ENCODE assay signal across 8 cellular contexts in the genomic region with DNA sequence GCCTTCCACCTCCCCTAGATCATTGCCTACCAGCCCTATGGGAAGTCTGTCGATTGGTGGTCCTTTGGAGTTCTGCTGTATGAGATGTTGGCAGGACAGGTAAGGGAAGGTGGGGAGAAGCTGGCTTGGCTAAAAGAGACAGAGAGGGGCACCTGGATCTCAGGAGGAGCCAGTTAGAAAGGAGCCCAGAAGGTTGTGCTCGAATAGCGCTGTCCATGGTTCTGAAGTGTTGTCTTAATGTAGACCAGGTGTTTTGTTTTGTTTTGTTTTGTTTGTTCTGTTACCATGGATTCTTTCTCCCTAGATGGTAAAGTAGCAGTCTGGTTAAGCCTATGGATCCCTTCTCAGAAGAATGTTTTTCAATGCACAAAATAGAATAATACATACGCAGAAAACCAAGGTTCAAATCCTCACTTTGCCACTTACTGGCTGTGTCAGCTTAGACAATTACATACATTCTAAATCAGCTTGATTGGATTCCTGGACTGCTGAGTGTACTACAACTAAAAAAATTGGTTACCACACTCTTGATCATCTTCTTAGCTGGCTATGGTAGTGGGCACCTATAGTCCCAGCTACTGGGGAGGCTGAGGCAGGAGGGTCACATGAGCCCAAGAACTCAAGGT. TPM values are rescaled to one million over a fixed set of nuclear protein-coding genes. Genes with fewer than 3 reads are reported as not detected.
DNase-seq lines count a peak whose midpoint lies in the region; ATAC-seq and TF ChIP-seq lines count a peak whose summit lies in the region.

No MANE protein-coding gene starts in this region.

- H3K79me2 ChIP-seq in mammary epithelial cell (ENCODE audit: insufficient read depth, low read length), result no peaks in the 10 kb centered on the region

- no peaks in the 10 kb centered on the region for H3K4me1 ChIP-seq in mammary epithelial cell (ENCODE audit: insufficient read depth, low read length)
- H3K4me1 ChIP-seq in naive thymus-derived CD4-positive, alpha-beta T cell (ENCODE audit: control insufficient read depth in 2 of 2, insufficient read depth in 2 of 2, low read length in 2 of 2), result peaks cover 5 to 7% of the 10 kb centered on the region in 2 donors

- no peak overlapping the region for H3K9ac ChIP-seq in mammary epithelial cell (ENCODE audit: insufficient read depth, low read length)

- peaks cover 33 to 89% (median 69%) of the 10 kb centered on the region in 5 donors for H3K27me3 Mint-ChIP-seq in naive thymus-derived CD4-positive, alpha-beta T cell

- H3K36me3 ChIP-seq in mammary epithelial cell (ENCODE audit: insufficient read depth, low read length), result no peaks in the 10 kb centered on the region
- H3K36me3 ChIP-seq in naive thymus-derived CD4-positive, alpha-beta T cell (ENCODE audit: control insufficient read depth in 2 of 3, insufficient read depth in 3 of 3, low read length in 3 of 3), result no peaks in the 10 kb centered on the region

- peak overlapping the region in 2 of 9 donors; percentile 28 to 32 for H3K27ac Mint-ChIP-seq in naive thymus-derived CD4-positive, alpha-beta T cell

- POLR2A ChIA-PET in naive thymus-derived CD4-positive, alpha-beta T cell (lab: Charles Lee), result no interaction called here

- peak; percentile 38 for DNase-seq in SIG-M5 treated with dmso at 0.1 percent for 504 hours (lab: John Stamatoyannopoulos, UW; ENCODE audit: unreplicated experiment)
- no peak for DNase-seq in SIG-M5 (lab: John Stamatoyannopoulos, UW)
- DNase-seq in NB4 (ENCODE audit: low read depth), result peak; percentile 44
- peak; percentile 57 for DNase-seq in mammary epithelial cell
- peak in 7 of 9 donors; percentile 22 to 63 (median 48) for DNase-seq in naive thymus-derived CD4-positive, alpha-beta T cell
- no peak for DNase-seq in hippocampal formation (lab: John Stamatoyannopoulos, UW)

- no peak overlapping the region for H3K4me3 Mint-ChIP-seq in naive thymus-derived CD4-positive, alpha-beta T cell

- TF ChIP-seq POLR2A in NB4 (IDR thresholded peaks at IDR 0.05; ENCODE audit: extremely low read depth, insufficient read length), result no peak

- CTCF ChIA-PET in mammary epithelial cell (lab: Charles Lee; ENCODE audit: low non-redundant PET), result no interaction called here
- CTCF ChIA-PET in naive thymus-derived CD4-positive, alpha-beta T cell (lab: Charles Lee), result no interaction called here

- peaks cover 6% of the 10 kb centered on the region for H3K9me3 ChIP-seq in mammary epithelial cell (replicated peaks; ENCODE audit: insufficient read depth, low read length)
- peaks cover 0 to 5% (median 0%) of the 10 kb centered on the region in 3 experiments for H3K9me3 ChIP-seq in naive thymus-derived CD4-positive, alpha-beta T cell (ENCODE audit: control insufficient read depth in 2 of 3, low read length in 3 of 3)

- peaks cover 10% of the 10 kb centered on the region for H3K27me3 ChIP-seq in mammary epithelial cell (ENCODE audit: insufficient read depth, low read length)
- peaks cover 0 to 18% of the 10 kb centered on the region in 2 donors for H3K27me3 ChIP-seq in naive thymus-derived CD4-positive, alpha-beta T cell (ENCODE audit: control insufficient read depth in 2 of 2, insufficient read depth in 2 of 2, low read length in 2 of 2)

- peak; percentile 49 for ATAC-seq in naive thymus-derived CD4-positive, alpha-beta T cell
- no peak for ATAC-seq in HG03460 (IDR thresholded peaks at IDR 0.05; ENCODE audit: unreplicated experiment)
- ATAC-seq in HG02885 (IDR thresholded peaks at IDR 0.05; ENCODE audit: poor library complexity, unreplicated experiment), result no peak

- peaks cover 0 to 16% (median 3%) of the 10 kb centered on the region in 11 donors for H3K9me3 Mint-ChIP-seq in naive thymus-derived CD4-positive, alpha-beta T cell

- H4K20me1 ChIP-seq in mammary epithelial cell (ENCODE audit: insufficient read depth, low read length), result no peaks in the 10 kb centered on the region

- WGBS in mammary epithelial cell (ENCODE audit: low coverage, missing lambda C conversion rate), result 15% methylated on average over 3 of the region's 4 CpGs

- dilution Hi-C loops in mammary epithelial cell (cut with HindIII; ENCODE audit: low sequenced_read_pairs), result no loop called here

- H3K36me3 Mint-ChIP-seq in naive thymus-derived CD4-positive, alpha-beta T cell, result peaks cover 0 to 7% (median 0%) of the 10 kb centered on the region in 5 donors

- H3K4me1 Mint-ChIP-seq in naive thymus-derived CD4-positive, alpha-beta T cell, result peaks cover 15 to 28% (median 20%) of the 10 kb centered on the region in 7 donors

- no peak overlapping the region for H3K4me2 ChIP-seq in mammary epithelial cell (ENCODE audit: insufficient read depth, low read depth, low read length)

- H2AFZ ChIP-seq in mammary epithelial cell (ENCODE audit: low read depth, low read length), result no peak overlapping the region

- TF ChIP-seq CTCF in NB4 (IDR thresholded peaks at IDR 0.05; ENCODE audit: low read depth, low read length) (no peak), mammary epithelial cell (conservative IDR thresholded peaks at IDR 0.05 in 1 of 2, IDR thresholded peaks at IDR 0.05 in 1 of 2; ENCODE audit: extremely low read depth in 1 of 2, insufficient read depth in 1 of 2, low read depth in 1 of 2, low read length in 2 of 2) (no peak)

- no TSS peak for BruUV-seq in mammary epithelial cell (replicated peaks; lab: Mats Ljungman, UMichigan)

- H3K4me3 ChIP-seq in NB4 (ENCODE audit: low read depth, low read length) (no peak overlapping the region), mammary epithelial cell (replicated peaks in 1 of 3; ENCODE audit: insufficient read depth in 1 of 3, low read depth in 2 of 3, low read length in 3 of 3) (no peak overlapping the region)
- H3K4me3 ChIP-seq in naive thymus-derived CD4-positive, alpha-beta T cell (ENCODE audit: low read length), result no peak overlapping the region

- in situ Hi-C loops in mammary epithelial cell (cut with MboI; ENCODE audit: low sequenced_read_pairs in 2 of 2), result loop anchor here in 1 of 2 donors (10.0 kb wide), 1 partner anchor 132 kb away; no protein-coding TSS in a partner anchor

- intact Hi-C loops in mammary epithelial cell (cut with micrococcal nuclease), result loop anchor here (10.0 kb wide), 1 partner anchor 58 kb away; no protein-coding TSS in a partner anchor
- intact Hi-C loops in naive thymus-derived CD4-positive, alpha-beta T cell (cut with micrococcal nuclease), result loop anchor here (1.0 to 10.0 kb wide), 3 partner anchors 26 to 72 kb away; partner anchors contain the start of gene MYADM (in 1 of the 2)

- no peak overlapping the region for H3K27ac ChIP-seq in mammary epithelial cell (ENCODE audit: insufficient read depth, low read depth, low read length)
- no peak overlapping the region for H3K27ac ChIP-seq in naive thymus-derived CD4-positive, alpha-beta T cell (ENCODE audit: low read depth, low read length)

RNA-seq across cellular contexts. Expression of gene CACNG7, which starts 5.9 kb away (rescaled TPM):
- not detected for total RNA-seq in mammary epithelial cell
- not detected for polyA plus RNA-seq in mammary epithelial cell
- polyA minus RNA-seq in mammary epithelial cell, result not detected
- not detected for total RNA-seq in naive thymus-derived CD4-positive, alpha-beta T cell
- not detected for polyA plus RNA-seq in naive thymus-derived CD4-positive, alpha-beta T cell

RNA-seq across cellular contexts. Expression of gene PRKCG, which starts 21.2 kb away (rescaled TPM):
- total RNA-seq in mammary epithelial cell, result not detected
- not detected for polyA plus RNA-seq in mammary epithelial cell
- not detected for polyA minus RNA-seq in mammary epithelial cell
- 1 to 10 TPM in 2 of 5 experiments, not detected in 3; 1.6 to 2.4 TPM for total RNA-seq in naive thymus-derived CD4-positive, alpha-beta T cell
- polyA plus RNA-seq in naive thymus-derived CD4-positive, alpha-beta T cell, result under 1 TPM in 1 of 2 donors, not detected in 1; 0.05 TPM

RNA-seq across cellular contexts. Expression of gene MYADM, which starts 35.5 kb away (rescaled TPM):
- 10 to 100 TPM; 26.5 to 64.1 TPM for total RNA-seq in mammary epithelial cell
- polyA plus RNA-seq in mammary epithelial cell, result 9.6 TPM
- polyA minus RNA-seq in mammary epithelial cell, result 27.1 TPM
- total RNA-seq in naive thymus-derived CD4-positive, alpha-beta T cell, result 100 to 1,000 TPM in 3 of 5 experiments, 10 to 100 TPM in 2; 51.5 to 524 (median 116) TPM
- polyA plus RNA-seq in naive thymus-derived CD4-positive, alpha-beta T cell, result 10 to 100 TPM; 60.6 to 61.3 TPM

RNA-seq across cellular contexts. Expression of gene CACNG8, which starts 59.6 kb away (rescaled TPM):
- not detected for total RNA-seq in mammary epithelial cell
- polyA plus RNA-seq in mammary epithelial cell, result not detected
- not detected for polyA minus RNA-seq in mammary epithelial cell
- under 1 TPM in 2 of 5 experiments, not detected in 3; 0.24 to 0.34 TPM for total RNA-seq in naive thymus-derived CD4-positive, alpha-beta T cell
- not detected for polyA plus RNA-seq in naive thymus-derived CD4-positive, alpha-beta T cell

Comparison
In these comparisons a context has a peak if more than half of its experiments do, and no peak if none do; other contexts are left out.
1. DNase-seq: peak in SIG-M5 treated with dmso at 0.1 percent for 504 hours (single experiment), NB4 (single experiment), mammary epithelial cell (single experiment) and naive thymus-derived CD4-positive, alpha-beta T cell (7 of 9); none in SIG-M5 (single experiment) and hippocampal formation (0 of 2).